Comparison of ENCODE assay signal across 1 cellular context in genomic region chr20:63546256-63546655, GRCh38.
TF ChIP-seq lines count a peak whose summit lies in the region.

No MANE protein-coding gene starts in this region.

TF ChIP-seq in WTC11, 78 proteins besides CTCF, POLR2A, EP300 and RAD21:
- TF ChIP-seq ATF6 (CRISPR knock-in tag; IDR thresholded peaks at IDR 0.05): no peak
- TF ChIP-seq USF2 (CRISPR knock-in tag; IDR thresholded peaks at IDR 0.05): no peak
- no peak for TF ChIP-seq ZNF423 (CRISPR knock-in tag; IDR thresholded peaks at IDR 0.05)
- TF ChIP-seq SOX15 (CRISPR knock-in tag; IDR thresholded peaks at IDR 0.05): no peak
- TF ChIP-seq RELA (CRISPR knock-in tag; IDR thresholded peaks at IDR 0.05; ENCODE audit: borderline replicate concordance): no peak
- TF ChIP-seq NFE2L1 (CRISPR knock-in tag; IDR thresholded peaks at IDR 0.05): no peak
- TF ChIP-seq TEAD4 (CRISPR knock-in tag; IDR thresholded peaks at IDR 0.05): no peak
- TF ChIP-seq PRDM15 (CRISPR knock-in tag; IDR thresholded peaks at IDR 0.05): no peak
- no peak for TF ChIP-seq STAT6 (CRISPR knock-in tag; conservative IDR thresholded peaks at IDR 0.05; ENCODE audit: low read depth)
- TF ChIP-seq ZNF317 (CRISPR knock-in tag; IDR thresholded peaks at IDR 0.05; ENCODE audit: borderline replicate concordance, low read depth): no peak
- no peak for TF ChIP-seq NR1H2 (CRISPR knock-in tag; IDR thresholded peaks at IDR 0.05)
- TF ChIP-seq SMAD4 (CRISPR knock-in tag; IDR thresholded peaks at IDR 0.05): no peak
- TF ChIP-seq RORB (CRISPR knock-in tag; IDR thresholded peaks at IDR 0.05): no peak
- no peak for TF ChIP-seq NR2C2 (CRISPR knock-in tag; IDR thresholded peaks at IDR 0.05)
- no peak for TF ChIP-seq EMX1 (CRISPR knock-in tag; IDR thresholded peaks at IDR 0.05)
- no peak for TF ChIP-seq SMAD3 (CRISPR knock-in tag; IDR thresholded peaks at IDR 0.05; ENCODE audit: borderline replicate concordance)
- no peak for TF ChIP-seq ETV6 (CRISPR knock-in tag; IDR thresholded peaks at IDR 0.05)
- no peak for TF ChIP-seq SP1 (CRISPR knock-in tag; conservative IDR thresholded peaks at IDR 0.05)
